ENCODE assay signal across 8 cellular contexts in genomic region chr6:99426454-99426762, GRCh38. TPM values are rescaled to one million over a fixed set of nuclear protein-coding genes. Genes with fewer than 3 reads are reported as not detected.
A peak's percentile ranks its signal among the peaks of the same experiment; 100 is the strongest.
DNase-seq lines count a peak whose midpoint lies in the region; ATAC-seq and TF ChIP-seq lines count a peak whose summit lies in the region.

No MANE protein-coding gene starts in this region.

- TF ChIP-seq CTCF in GM12865 (IDR thresholded peaks at IDR 0.05; ENCODE audit: insufficient read depth, low read depth, low read length, missing control alignments), result no peak
- no peak for TF ChIP-seq CTCF in WERI-Rb-1 (IDR thresholded peaks at IDR 0.05; ENCODE audit: low read depth, low read length)
- no peak for TF ChIP-seq CTCF in foreskin keratinocyte (conservative IDR thresholded peaks at IDR 0.05)
- no peak for TF ChIP-seq CTCF in gastrocnemius medialis (IDR thresholded peaks at IDR 0.05 in 4 of 5, conservative IDR thresholded peaks at IDR 0.05 in 1 of 5)
- TF ChIP-seq CTCF in GM13977 (IDR thresholded peaks at IDR 0.05; ENCODE audit: extremely low read depth, insufficient read depth, missing control alignments), result no peak

- DNase-seq in GM12865 (ENCODE audit: low read depth) (no peak), WERI-Rb-1 (no peak), foreskin keratinocyte (no peak), gastrocnemius medialis (no peak), GM13977 (ENCODE audit: low spot score) (no peak), T1000 (lab: John Stamatoyannopoulos, UW) (no peak), NCI-H526 (lab: John Stamatoyannopoulos, UW) (no peak), NCI-H345 treated with DMSO at 0.1 percent for 48 hours (lab: John Stamatoyannopoulos, UW; ENCODE audit: unreplicated experiment) (no peak)

- ATAC-seq in foreskin keratinocyte (no peak), gastrocnemius medialis (no peak)

- no peak for TF ChIP-seq POLR2A in gastrocnemius medialis (IDR thresholded peaks at IDR 0.05)

- H3K36me3 ChIP-seq in WERI-Rb-1 (peaks cover 23% of the 10 kb centered on the region), gastrocnemius medialis (peaks cover 0 to 6% of the 10 kb centered on the region in 2 donors)

- peak overlapping the region; percentile 92 for H3K27ac ChIP-seq in WERI-Rb-1
- H3K27ac ChIP-seq in foreskin keratinocyte, result peak overlapping the region; percentile 91
- H3K27ac ChIP-seq in gastrocnemius medialis, result peak overlapping the region; percentile 94 to 97 (median 94)

- H3K4me3 ChIP-seq in GM12865 (ENCODE audit: low read depth, low read length), result peak overlapping the region; percentile 73
- H3K4me3 ChIP-seq in WERI-Rb-1 (ENCODE audit: low read depth, low read length), result peak overlapping the region; percentile 99
- peak overlapping the region; percentile 76 to 88 (median 84) for H3K4me3 ChIP-seq in gastrocnemius medialis

- H3K9me3 ChIP-seq in WERI-Rb-1 (ENCODE audit: severe bottlenecking), result no peaks in the 10 kb centered on the region
- no peaks in the 10 kb centered on the region for H3K9me3 ChIP-seq in gastrocnemius medialis

- intact Hi-C loops in gastrocnemius medialis (cut with DNase I; ENCODE audit: low total_unique reads), result loop anchor here (10.0 kb wide), 1 partner anchor 482 kb away; the partner anchor contains the start of gene FBXL4

- in situ Hi-C loops in gastrocnemius medialis (cut with MboI; ENCODE audit: low sequenced_read_pairs in 4 of 4) (loop anchor here in 1 of 4 donors (10.0 kb wide), 1 partner anchor 88 kb away; the partner anchor contains the start of gene USP45), GM13977 (cut with MboI; ENCODE audit: low pct_unique_long_range_greater_than_20kb, low sequenced_read_pairs, unreplicated experiment) (loop anchor here (10.0 kb wide), 1 partner anchor 82 kb away; the partner anchor contains the start of gene FAXC)

- H3K27me3 ChIP-seq in WERI-Rb-1 (ENCODE audit: insufficient read depth, low read depth, severe bottlenecking) (no peaks in the 10 kb centered on the region), foreskin keratinocyte (no peaks in the 10 kb centered on the region), gastrocnemius medialis (no peaks in the 10 kb centered on the region)

- H3K4me1 ChIP-seq in foreskin keratinocyte, result no peaks in the 10 kb centered on the region
- peaks cover 44 to 47% of the 10 kb centered on the region in 2 donors for H3K4me1 ChIP-seq in gastrocnemius medialis

RNA-seq across cellular contexts. Expression of gene PNISR, which starts 1.3 kb away (rescaled TPM):
- total RNA-seq in foreskin keratinocyte (43.6 and 43.9 TPM in 2 replicates), gastrocnemius medialis (10 to 100 TPM; 20.5 to 86.1 (median 25.2) TPM)
- 18.7 and 19.6 TPM in 2 replicates for polyA plus RNA-seq in foreskin keratinocyte

RNA-seq across cellular contexts. Expression of gene COQ3, which starts 32.4 kb away (rescaled TPM):
- total RNA-seq in foreskin keratinocyte (16.6 and 17.7 TPM in 2 replicates), gastrocnemius medialis (10 to 100 TPM in 1 of 4 donors, 1 to 10 TPM in 3; 4.2 to 11.4 (median 7.3) TPM)
- 20.1 and 25.0 TPM in 2 replicates for polyA plus RNA-seq in foreskin keratinocyte
